1 cellular context compared by ENCODE assay signal in the genomic region with DNA sequence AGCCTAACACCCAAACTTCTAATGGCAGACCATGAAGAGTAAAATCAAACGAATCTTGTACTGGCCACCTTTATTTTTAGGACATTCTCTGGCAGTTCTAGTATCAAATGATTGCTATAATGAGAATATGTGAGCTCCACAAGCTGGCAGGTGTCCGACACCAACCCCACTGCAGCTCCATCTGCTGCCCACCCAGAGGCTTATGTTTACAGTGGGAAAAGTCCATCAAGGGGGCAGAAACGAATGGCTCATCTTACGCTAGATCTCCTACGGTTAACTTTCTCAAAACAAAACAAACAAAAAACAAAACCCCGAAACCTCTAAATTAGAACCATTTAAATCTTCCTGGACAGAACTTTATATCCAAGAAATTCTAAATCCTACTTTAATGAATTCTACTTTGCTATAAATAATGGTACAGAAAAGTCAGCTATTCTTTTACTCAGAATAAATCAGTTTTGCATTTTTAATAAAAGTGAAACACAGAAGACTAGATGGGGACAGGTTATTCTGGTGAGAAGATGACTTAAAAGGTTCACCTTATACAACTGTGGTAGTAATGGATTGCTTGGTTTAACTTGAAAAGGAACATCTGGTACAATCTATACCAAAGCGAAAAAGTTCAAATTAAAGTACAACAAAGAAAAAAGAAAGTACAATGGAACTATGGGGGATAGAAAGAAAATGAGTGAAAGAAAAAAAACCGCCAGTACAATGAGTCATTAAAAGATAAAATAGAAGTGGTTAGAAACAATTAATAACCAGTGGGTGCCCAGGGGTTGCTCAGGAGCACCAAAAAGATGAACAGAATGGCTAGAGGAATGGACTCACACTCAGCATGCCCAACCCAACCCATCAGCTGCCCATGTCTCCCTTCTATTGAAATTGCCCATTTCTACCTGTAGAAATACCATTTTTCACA.
TF ChIP-seq lines count a peak whose summit lies in the region.

No MANE protein-coding gene starts in this region.

TF ChIP-seq in HEK293, 187 proteins besides CTCF, POLR2A, EP300 and RAD21 (continued from another document):
- no peak for TF ChIP-seq HOXD13 (CRISPR knock-in tag; IDR thresholded peaks at IDR 0.05; ENCODE audit: borderline replicate concordance)
- no peak for TF ChIP-seq REPIN1 (tag by site-specific recombination; IDR thresholded peaks at IDR 0.05; ENCODE audit: low read depth)
- no peak for TF ChIP-seq ZNF530 (tag by site-specific recombination; IDR thresholded peaks at IDR 0.05; ENCODE audit: low read depth)
- 0 out of 2 replicates have a peak, but pooled peaks have one; percentile 1 for TF ChIP-seq FEZF1 (tag by site-specific recombination; IDR thresholded peaks at IDR 0.05)
- no peak for TF ChIP-seq ZNF623 (tag by site-specific recombination; IDR thresholded peaks at IDR 0.05)
- no peak for TF ChIP-seq ZNF76 (tag by site-specific recombination; IDR thresholded peaks at IDR 0.05; ENCODE audit: borderline replicate concordance, low read depth)
- TF ChIP-seq SETDB1 (IDR thresholded peaks at IDR 0.05; ENCODE audit: insufficient read length, low read length) = no peak
- TF ChIP-seq ZNF654 (tag by site-specific recombination; IDR thresholded peaks at IDR 0.05; ENCODE audit: low read depth) = no peak
- no peak for TF ChIP-seq ZNF202 (tag by site-specific recombination; IDR thresholded peaks at IDR 0.05; ENCODE audit: borderline replicate concordance)
- TF ChIP-seq ZNF302 (tag by site-specific recombination; IDR thresholded peaks at IDR 0.05; ENCODE audit: low read depth) = no peak
- TF ChIP-seq, protein P1, sequence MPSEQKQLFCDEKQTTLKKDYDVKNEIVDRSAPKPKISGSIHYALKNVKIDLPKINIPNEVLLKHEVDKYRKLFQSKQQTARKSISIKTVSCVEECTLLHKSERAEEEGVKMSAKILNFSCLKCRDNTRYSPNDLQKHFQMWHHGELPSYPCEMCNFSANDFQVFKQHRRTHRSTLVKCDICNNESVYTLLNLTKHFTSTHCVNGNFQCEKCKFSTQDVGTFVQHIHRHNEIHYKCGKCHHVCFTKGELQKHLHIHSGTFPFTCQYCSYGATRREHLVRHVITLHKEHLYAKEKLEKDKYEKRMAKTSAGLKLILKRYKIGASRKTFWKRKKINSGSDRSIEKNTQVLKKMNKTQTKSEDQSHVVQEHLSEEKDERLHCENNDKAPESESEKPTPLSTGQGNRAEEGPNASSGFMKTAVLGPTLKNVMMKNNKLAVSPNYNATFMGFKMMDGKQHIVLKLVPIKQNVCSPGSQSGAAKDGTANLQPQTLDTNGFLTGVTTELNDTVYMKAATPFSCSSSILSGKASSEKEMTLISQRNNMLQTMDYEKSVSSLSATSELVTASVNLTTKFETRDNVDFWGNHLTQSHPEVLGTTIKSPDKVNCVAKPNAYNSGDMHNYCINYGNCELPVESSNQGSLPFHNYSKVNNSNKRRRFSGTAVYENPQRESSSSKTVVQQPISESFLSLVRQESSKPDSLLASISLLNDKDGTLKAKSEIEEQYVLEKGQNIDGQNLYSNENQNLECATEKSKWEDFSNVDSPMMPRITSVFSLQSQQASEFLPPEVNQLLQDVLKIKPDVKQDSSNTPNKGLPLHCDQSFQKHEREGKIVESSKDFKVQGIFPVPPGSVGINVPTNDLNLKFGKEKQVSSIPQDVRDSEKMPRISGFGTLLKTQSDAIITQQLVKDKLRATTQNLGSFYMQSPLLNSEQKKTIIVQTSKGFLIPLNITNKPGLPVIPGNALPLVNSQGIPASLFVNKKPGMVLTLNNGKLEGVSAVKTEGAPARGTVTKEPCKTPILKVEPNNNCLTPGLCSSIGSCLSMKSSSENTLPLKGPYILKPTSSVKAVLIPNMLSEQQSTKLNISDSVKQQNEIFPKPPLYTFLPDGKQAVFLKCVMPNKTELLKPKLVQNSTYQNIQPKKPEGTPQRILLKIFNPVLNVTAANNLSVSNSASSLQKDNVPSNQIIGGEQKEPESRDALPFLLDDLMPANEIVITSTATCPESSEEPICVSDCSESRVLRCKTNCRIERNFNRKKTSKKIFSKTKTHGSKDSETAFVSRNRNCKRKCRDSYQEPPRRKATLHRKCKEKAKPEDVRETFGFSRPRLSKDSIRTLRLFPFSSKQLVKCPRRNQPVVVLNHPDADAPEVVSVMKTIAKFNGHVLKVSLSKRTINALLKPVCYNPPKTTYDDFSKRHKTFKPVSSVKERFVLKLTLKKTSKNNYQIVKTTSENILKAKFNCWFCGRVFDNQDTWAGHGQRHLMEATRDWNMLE (tag by site-specific recombination; conservative IDR thresholded peaks at IDR 0.05; ENCODE audit: low read depth) = no peak
- no peak for TF ChIP-seq BCL11B (tag by site-specific recombination; IDR thresholded peaks at IDR 0.05; ENCODE audit: low read depth)
- TF ChIP-seq ZNF311 (tag by site-specific recombination; IDR thresholded peaks at IDR 0.05; ENCODE audit: borderline replicate concordance) = no peak
- TF ChIP-seq ZNF549 (tag by site-specific recombination; IDR thresholded peaks at IDR 0.05) = no peak
- peak; percentile 63 for TF ChIP-seq ZNF366 (tag by site-specific recombination; conservative IDR thresholded peaks at IDR 0.05)
- TF ChIP-seq ZFHX2 (tag by site-specific recombination; conservative IDR thresholded peaks at IDR 0.05) = no peak
- TF ChIP-seq MEIS1 (CRISPR knock-in tag; IDR thresholded peaks at IDR 0.05; ENCODE audit: borderline replicate concordance) = no peak
- TF ChIP-seq, protein P2, sequence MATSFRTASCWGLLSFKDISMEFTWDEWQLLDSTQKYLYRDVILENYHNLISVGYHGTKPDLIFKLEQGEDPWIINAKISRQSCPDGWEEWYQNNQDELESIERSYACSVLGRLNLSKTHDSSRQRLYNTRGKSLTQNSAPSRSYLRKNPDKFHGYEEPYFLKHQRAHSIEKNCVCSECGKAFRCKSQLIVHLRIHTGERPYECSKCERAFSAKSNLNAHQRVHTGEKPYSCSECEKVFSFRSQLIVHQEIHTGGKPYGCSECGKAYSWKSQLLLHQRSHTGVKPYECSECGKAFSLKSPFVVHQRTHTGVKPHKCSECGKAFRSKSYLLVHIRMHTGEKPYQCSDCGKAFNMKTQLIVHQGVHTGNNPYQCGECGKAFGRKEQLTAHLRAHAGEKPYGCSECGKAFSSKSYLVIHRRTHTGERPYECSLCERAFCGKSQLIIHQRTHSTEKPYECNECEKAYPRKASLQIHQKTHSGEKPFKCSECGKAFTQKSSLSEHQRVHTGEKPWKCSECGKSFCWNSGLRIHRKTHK (tag by site-specific recombination; IDR thresholded peaks at IDR 0.05) = no peak
- TF ChIP-seq, protein P3, sequence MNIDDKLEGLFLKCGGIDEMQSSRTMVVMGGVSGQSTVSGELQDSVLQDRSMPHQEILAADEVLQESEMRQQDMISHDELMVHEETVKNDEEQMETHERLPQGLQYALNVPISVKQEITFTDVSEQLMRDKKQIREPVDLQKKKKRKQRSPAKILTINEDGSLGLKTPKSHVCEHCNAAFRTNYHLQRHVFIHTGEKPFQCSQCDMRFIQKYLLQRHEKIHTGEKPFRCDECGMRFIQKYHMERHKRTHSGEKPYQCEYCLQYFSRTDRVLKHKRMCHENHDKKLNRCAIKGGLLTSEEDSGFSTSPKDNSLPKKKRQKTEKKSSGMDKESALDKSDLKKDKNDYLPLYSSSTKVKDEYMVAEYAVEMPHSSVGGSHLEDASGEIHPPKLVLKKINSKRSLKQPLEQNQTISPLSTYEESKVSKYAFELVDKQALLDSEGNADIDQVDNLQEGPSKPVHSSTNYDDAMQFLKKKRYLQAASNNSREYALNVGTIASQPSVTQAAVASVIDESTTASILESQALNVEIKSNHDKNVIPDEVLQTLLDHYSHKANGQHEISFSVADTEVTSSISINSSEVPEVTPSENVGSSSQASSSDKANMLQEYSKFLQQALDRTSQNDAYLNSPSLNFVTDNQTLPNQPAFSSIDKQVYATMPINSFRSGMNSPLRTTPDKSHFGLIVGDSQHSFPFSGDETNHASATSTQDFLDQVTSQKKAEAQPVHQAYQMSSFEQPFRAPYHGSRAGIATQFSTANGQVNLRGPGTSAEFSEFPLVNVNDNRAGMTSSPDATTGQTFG (tag by site-specific recombination; IDR thresholded peaks at IDR 0.05; ENCODE audit: borderline replicate concordance) = no peak
- no peak for TF ChIP-seq SP7 (tag by site-specific recombination; IDR thresholded peaks at IDR 0.05)
- TF ChIP-seq, protein P4, sequence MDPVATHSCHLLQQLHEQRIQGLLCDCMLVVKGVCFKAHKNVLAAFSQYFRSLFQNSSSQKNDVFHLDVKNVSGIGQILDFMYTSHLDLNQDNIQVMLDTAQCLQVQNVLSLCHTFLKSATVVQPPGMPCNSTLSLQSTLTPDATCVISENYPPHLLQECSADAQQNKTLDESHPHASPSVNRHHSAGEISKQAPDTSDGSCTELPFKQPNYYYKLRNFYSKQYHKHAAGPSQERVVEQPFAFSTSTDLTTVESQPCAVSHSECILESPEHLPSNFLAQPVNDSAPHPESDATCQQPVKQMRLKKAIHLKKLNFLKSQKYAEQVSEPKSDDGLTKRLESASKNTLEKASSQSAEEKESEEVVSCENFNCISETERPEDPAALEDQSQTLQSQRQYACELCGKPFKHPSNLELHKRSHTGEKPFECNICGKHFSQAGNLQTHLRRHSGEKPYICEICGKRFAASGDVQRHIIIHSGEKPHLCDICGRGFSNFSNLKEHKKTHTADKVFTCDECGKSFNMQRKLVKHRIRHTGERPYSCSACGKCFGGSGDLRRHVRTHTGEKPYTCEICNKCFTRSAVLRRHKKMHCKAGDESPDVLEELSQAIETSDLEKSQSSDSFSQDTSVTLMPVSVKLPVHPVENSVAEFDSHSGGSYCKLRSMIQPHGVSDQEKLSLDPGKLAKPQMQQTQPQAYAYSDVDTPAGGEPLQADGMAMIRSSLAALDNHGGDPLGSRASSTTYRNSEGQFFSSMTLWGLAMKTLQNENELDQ (tag by site-specific recombination; IDR thresholded peaks at IDR 0.05; ENCODE audit: low read depth) = no peak
- TF ChIP-seq ZNF701 (tag by site-specific recombination; IDR thresholded peaks at IDR 0.05) = no peak
- TF ChIP-seq ZNF629 (tag by site-specific recombination; IDR thresholded peaks at IDR 0.05) = no peak
- TF ChIP-seq ZNF184 (tag by site-specific recombination; IDR thresholded peaks at IDR 0.05) = no peak
- no peak for TF ChIP-seq ZBTB21 (tag by site-specific recombination; IDR thresholded peaks at IDR 0.05)
- TF ChIP-seq PRDM1 (tag by site-specific recombination; IDR thresholded peaks at IDR 0.05) = 0 out of 2 replicates have a peak, but pooled peaks have one; percentile 32
- 0 out of 2 replicates have a peak, but pooled peaks have one; percentile 8 for TF ChIP-seq EGR2 (tag by site-specific recombination; IDR thresholded peaks at IDR 0.05; ENCODE audit: low read depth)
- TF ChIP-seq, protein P5, sequence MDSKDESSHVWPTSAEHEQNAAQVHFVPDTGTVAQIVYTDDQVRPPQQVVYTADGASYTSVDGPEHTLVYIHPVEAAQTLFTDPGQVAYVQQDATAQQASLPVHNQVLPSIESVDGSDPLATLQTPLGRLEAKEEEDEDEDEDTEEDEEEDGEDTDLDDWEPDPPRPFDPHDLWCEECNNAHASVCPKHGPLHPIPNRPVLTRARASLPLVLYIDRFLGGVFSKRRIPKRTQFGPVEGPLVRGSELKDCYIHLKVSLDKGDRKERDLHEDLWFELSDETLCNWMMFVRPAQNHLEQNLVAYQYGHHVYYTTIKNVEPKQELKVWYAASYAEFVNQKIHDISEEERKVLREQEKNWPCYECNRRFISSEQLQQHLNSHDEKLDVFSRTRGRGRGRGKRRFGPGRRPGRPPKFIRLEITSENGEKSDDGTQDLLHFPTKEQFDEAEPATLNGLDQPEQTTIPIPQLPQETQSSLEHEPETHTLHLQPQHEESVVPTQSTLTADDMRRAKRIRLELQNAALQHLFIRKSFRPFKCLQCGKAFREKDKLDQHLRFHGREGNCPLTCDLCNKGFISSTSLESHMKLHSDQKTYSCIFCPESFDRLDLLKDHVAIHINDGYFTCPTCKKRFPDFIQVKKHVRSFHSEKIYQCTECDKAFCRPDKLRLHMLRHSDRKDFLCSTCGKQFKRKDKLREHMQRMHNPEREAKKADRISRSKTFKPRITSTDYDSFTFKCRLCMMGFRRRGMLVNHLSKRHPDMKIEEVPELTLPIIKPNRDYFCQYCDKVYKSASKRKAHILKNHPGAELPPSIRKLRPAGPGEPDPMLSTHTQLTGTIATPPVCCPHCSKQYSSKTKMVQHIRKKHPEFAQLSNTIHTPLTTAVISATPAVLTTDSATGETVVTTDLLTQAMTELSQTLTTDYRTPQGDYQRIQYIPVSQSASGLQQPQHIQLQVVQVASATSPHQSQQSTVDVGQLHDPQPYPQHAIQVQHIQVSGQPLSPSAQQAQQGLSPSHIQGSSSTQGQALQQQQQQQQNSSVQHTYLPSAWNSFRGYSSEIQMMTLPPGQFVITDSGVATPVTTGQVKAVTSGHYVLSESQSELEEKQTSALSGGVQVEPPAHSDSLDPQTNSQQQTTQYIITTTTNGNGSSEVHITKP (tag by site-specific recombination; IDR thresholded peaks at IDR 0.05) = 0 out of 2 replicates have a peak, but pooled peaks have one; percentile 38
- TF ChIP-seq, protein P6, sequence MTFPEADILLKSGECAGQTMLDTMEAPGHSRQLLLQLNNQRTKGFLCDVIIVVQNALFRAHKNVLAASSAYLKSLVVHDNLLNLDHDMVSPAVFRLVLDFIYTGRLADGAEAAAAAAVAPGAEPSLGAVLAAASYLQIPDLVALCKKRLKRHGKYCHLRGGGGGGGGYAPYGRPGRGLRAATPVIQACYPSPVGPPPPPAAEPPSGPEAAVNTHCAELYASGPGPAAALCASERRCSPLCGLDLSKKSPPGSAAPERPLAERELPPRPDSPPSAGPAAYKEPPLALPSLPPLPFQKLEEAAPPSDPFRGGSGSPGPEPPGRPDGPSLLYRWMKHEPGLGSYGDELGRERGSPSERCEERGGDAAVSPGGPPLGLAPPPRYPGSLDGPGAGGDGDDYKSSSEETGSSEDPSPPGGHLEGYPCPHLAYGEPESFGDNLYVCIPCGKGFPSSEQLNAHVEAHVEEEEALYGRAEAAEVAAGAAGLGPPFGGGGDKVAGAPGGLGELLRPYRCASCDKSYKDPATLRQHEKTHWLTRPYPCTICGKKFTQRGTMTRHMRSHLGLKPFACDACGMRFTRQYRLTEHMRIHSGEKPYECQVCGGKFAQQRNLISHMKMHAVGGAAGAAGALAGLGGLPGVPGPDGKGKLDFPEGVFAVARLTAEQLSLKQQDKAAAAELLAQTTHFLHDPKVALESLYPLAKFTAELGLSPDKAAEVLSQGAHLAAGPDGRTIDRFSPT (tag by site-specific recombination; IDR thresholded peaks at IDR 0.05) = no peak
- TF ChIP-seq ZBTB17 (tag by site-specific recombination; IDR thresholded peaks at IDR 0.05) = no peak
- TF ChIP-seq GLIS1 (tag by site-specific recombination; IDR thresholded peaks at IDR 0.05) = peak; percentile 54; the same call in 1 of the 2 replicates
- no peak for TF ChIP-seq ZNF830 (tag by site-specific recombination; IDR thresholded peaks at IDR 0.05; ENCODE audit: low read depth)
- no peak for TF ChIP-seq ZNF585B (tag by site-specific recombination; IDR thresholded peaks at IDR 0.05)
- no peak for TF ChIP-seq ZSCAN16 (tag by site-specific recombination; IDR thresholded peaks at IDR 0.05)
- TF ChIP-seq, protein P7, sequence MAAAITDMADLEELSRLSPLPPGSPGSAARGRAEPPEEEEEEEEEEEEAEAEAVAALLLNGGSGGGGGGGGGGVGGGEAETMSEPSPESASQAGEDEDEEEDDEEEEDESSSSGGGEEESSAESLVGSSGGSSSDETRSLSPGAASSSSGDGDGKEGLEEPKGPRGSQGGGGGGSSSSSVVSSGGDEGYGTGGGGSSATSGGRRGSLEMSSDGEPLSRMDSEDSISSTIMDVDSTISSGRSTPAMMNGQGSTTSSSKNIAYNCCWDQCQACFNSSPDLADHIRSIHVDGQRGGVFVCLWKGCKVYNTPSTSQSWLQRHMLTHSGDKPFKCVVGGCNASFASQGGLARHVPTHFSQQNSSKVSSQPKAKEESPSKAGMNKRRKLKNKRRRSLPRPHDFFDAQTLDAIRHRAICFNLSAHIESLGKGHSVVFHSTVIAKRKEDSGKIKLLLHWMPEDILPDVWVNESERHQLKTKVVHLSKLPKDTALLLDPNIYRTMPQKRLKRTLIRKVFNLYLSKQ (tag by site-specific recombination; IDR thresholded peaks at IDR 0.05; ENCODE audit: borderline replicate concordance) = no peak
